In the genomic region with DNA sequence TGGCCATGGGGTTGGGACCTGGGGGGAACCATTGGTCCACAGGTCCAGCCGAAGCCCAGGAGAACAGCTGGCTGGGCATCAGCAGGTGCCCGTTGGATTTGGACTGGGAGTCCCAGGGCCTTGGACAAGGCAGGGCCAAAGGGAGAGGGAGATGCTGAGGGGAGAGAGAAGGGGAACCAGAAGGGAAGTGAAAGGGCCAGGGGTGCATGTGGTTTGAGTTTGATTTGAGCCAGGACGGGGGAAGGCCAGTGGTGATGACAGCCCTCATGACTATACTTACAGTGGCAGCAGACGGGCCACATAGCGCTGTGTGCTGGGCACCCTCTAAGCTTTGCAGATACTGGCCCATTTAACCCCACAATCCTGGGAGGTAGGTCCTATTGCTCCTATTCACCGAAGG, we compare ENCODE assay signal across 14 cellular contexts. TPM values are rescaled to one million over a fixed set of nuclear protein-coding genes. Genes with fewer than 3 reads are reported as not detected.
DNase-seq lines count a peak whose midpoint lies in the region; ATAC-seq and TF ChIP-seq lines count a peak whose summit lies in the region.
"Had no signal": no experiment of that assay in that cellular context is flagged by ENCODE, and none has a peak within 500 bp of the region (broad histone marks: within the 10 kb centered on the region; RNA-seq: fewer than 3 reads in every experiment).

No MANE protein-coding gene starts in this region.

- H3K4me1 Mint-ChIP-seq in T-helper 2 cell treated with Interferon-gamma antibody and Interleukin-4, amounts not matched to agents 5 μg/mL and 100 μg/mL, for 36 hours (ENCODE audit: low read depth) = peaks cover 14% of the 10 kb centered on the region
- peaks cover 11% of the 10 kb centered on the region for H3K4me1 Mint-ChIP-seq in neural crest cell

- no peak overlapping the region for H3K27ac Mint-ChIP-seq in T-helper 2 cell treated with Interferon-gamma antibody and Interleukin-4, amounts not matched to agents 5 μg/mL and 100 μg/mL, for 36 hours
- H3K27ac Mint-ChIP-seq in neural crest cell (ENCODE audit: unreplicated experiment) = no peak overlapping the region

- H3K4me3 Mint-ChIP-seq in T-helper 2 cell treated with Interferon-gamma antibody and Interleukin-4, amounts not matched to agents 5 μg/mL and 100 μg/mL, for 36 hours = peak overlapping the region; percentile 29
- peak overlapping the region; percentile 47 for H3K4me3 Mint-ChIP-seq in neural crest cell

- ATAC-seq in HG02798 (IDR thresholded peaks at IDR 0.05; ENCODE audit: poor library complexity, unreplicated experiment) (peak; percentile 28), HG03097 (IDR thresholded peaks at IDR 0.05; ENCODE audit: low FRiP score, unreplicated experiment) (no peak)

- peaks cover 27% of the 10 kb centered on the region for H3K27me3 Mint-ChIP-seq in T-helper 2 cell treated with Interferon-gamma antibody and Interleukin-4, amounts not matched to agents 5 μg/mL and 100 μg/mL, for 36 hours (ENCODE audit: low read depth)
- peaks cover 24% of the 10 kb centered on the region for H3K27me3 Mint-ChIP-seq in neural crest cell (ENCODE audit: low read depth)

- H3K9me3 Mint-ChIP-seq in T-helper 2 cell treated with Interferon-gamma antibody and Interleukin-4, amounts not matched to agents 5 μg/mL and 100 μg/mL, for 36 hours = no peaks in the 10 kb centered on the region
- H3K9me3 Mint-ChIP-seq in neural crest cell = no peaks in the 10 kb centered on the region

- no peaks in the 10 kb centered on the region for H3K36me3 Mint-ChIP-seq in T-helper 2 cell treated with Interferon-gamma antibody and Interleukin-4, amounts not matched to agents 5 μg/mL and 100 μg/mL, for 36 hours (ENCODE audit: low read depth)
- H3K36me3 Mint-ChIP-seq in neural crest cell (ENCODE audit: low read depth) = no peaks in the 10 kb centered on the region

- TF ChIP-seq CTCF in neural crest cell (conservative IDR thresholded peaks at IDR 0.05) = no peak

- DNase-seq in T-helper 2 cell treated with Interferon-gamma antibody and Interleukin-4, amounts not matched to agents 5 μg/mL and 100 μg/mL, for 36 hours (ENCODE audit: low spot score) = no peak
- no peak for DNase-seq in T-helper 2 cell
- DNase-seq in OCI-M1 (lab: John Stamatoyannopoulos, UW) = peak; percentile 22
- DNase-seq in neural crest cell (ENCODE audit: low read depth, low spot score) = no peak
- DNase-seq in effector CD4-positive, alpha-beta T cell = no peak
- DNase-seq in activated CD8-positive, alpha-beta memory T cell treated with anti-CD3 and anti-CD28 coated beads, Interleukin-2, amount 50 U/mL, for 4 hours = no peak
- DNase-seq: colonic mucosa, NCI-H187, SHP77 had no signal

RNA-seq across cellular contexts. Expression of gene AGRN, which starts 18.8 kb away (rescaled TPM):
- 192 and 203 TPM in 2 replicates for total RNA-seq in neural crest cell

RNA-seq across cellular contexts. Expression of gene ISG15, which starts 25.4 kb away (rescaled TPM):
- 17.4 and 22.3 TPM in 2 replicates for total RNA-seq in neural crest cell

RNA-seq across cellular contexts. Expression of gene RNF223, which starts 35.4 kb away (rescaled TPM):
- total RNA-seq in neural crest cell = not detected in 2 replicates
- total RNA-seq: A172, frontal cortex, lung microvascular endothelial cell had no signal

RNA-seq across cellular contexts. Expression of gene HES4, which starts 38.8 kb away (rescaled TPM):
- 35.7 and 38.0 TPM in 2 replicates for total RNA-seq in neural crest cell

RNA-seq across cellular contexts. Expression of gene PERM1, which starts 56.8 kb away (rescaled TPM):
- 0.11 TPM in 1 of 2 replicates, not detected in the other for total RNA-seq in neural crest cell
- total RNA-seq: A172, colonic mucosa, frontal cortex, lung microvascular endothelial cell had no signal
